ENCODE assay signal across 30 cellular contexts in genomic region chr10:127133672-127134500, GRCh38.
"Had no signal": no experiment of that assay in that cellular context is flagged by ENCODE, and none has a peak within 500 bp of the region (broad histone marks: within the 10 kb centered on the region; RNA-seq: fewer than 3 reads in every experiment).

No MANE protein-coding gene starts in this region.

- H3K9me3 Mint-ChIP-seq: activated CD4-positive, alpha-beta T cell treated with anti-CD3 and anti-CD28 coated beads, Interleukin-2, amount 10 ng/mL, durations not matched to agents 7 days and 5 days; activated T-helper 17 cell treated with anti-CD3 and anti-CD28 coated beads, Interleukin-2, amount 50 U/mL, for 72 hours; natural killer cell; neural progenitor cell; T-helper 2 cell treated with Interferon-gamma antibody and Interleukin-4, amounts not matched to agents 5 μg/mL and 100 μg/mL, for 36 hours had no signal

- H3K36me3 Mint-ChIP-seq: memory B cell, natural killer cell had no signal

- H3K4me1 ChIP-seq: breast epithelium, esophagus squamous epithelium, neural progenitor cell, testis, transverse colon had no signal

- H3K4me1 Mint-ChIP-seq: activated CD4-positive, alpha-beta memory T cell treated with anti-CD3 and anti-CD28 coated beads, Interleukin-2, amount 10 ng/mL, durations not matched to agents 7 days and 5 days; activated CD4-positive, alpha-beta T cell treated with anti-CD3 and anti-CD28 coated beads, Interleukin-2, amount 10 ng/mL, durations not matched to agents 7 days and 5 days; activated T-helper 17 cell treated with anti-CD3 and anti-CD28 coated beads, Interleukin-2, amount 50 U/mL, for 72 hours; memory B cell; natural killer cell; neural progenitor cell had no signal

- H2AFZ ChIP-seq: neural progenitor cell had no signal

- H3K4me2 ChIP-seq: neural progenitor cell had no signal

- H3K27ac Mint-ChIP-seq: activated CD4-positive, alpha-beta memory T cell treated with anti-CD3 and anti-CD28 coated beads, Interleukin-2, amount 10 ng/mL, durations not matched to agents 7 days and 5 days; activated CD4-positive, alpha-beta T cell treated with anti-CD3 and anti-CD28 coated beads, Interleukin-2, amount 10 ng/mL, durations not matched to agents 7 days and 5 days; activated T-helper 17 cell treated with anti-CD3 and anti-CD28 coated beads, Interleukin-2, amount 50 U/mL, for 72 hours; memory B cell; natural killer cell; neural progenitor cell; T-helper 2 cell treated with Interferon-gamma antibody and Interleukin-4, amounts not matched to agents 5 μg/mL and 100 μg/mL, for 36 hours had no signal

- H3K27me3 Mint-ChIP-seq: activated CD4-positive, alpha-beta memory T cell treated with anti-CD3 and anti-CD28 coated beads, Interleukin-2, amount 10 ng/mL, durations not matched to agents 7 days and 5 days; activated CD4-positive, alpha-beta T cell treated with anti-CD3 and anti-CD28 coated beads, Interleukin-2, amount 10 ng/mL, durations not matched to agents 7 days and 5 days; activated T-helper 17 cell treated with anti-CD3 and anti-CD28 coated beads, Interleukin-2, amount 50 U/mL, for 72 hours; memory B cell had no signal

- H3K27ac ChIP-seq: breast epithelium, epithelial cell of prostate, esophagus squamous epithelium, neural progenitor cell, testis, transverse colon had no signal

- H3K9ac ChIP-seq: neural progenitor cell had no signal

- H3K36me3 ChIP-seq: breast epithelium, neural progenitor cell, transverse colon had no signal

- H3K27me3 ChIP-seq: breast epithelium, esophagus squamous epithelium, neural progenitor cell, testis, transverse colon had no signal

- H3K4me3 ChIP-seq: breast epithelium, esophagus squamous epithelium, neural progenitor cell, testis, transverse colon had no signal

- H3K4me3 Mint-ChIP-seq: activated CD4-positive, alpha-beta memory T cell treated with anti-CD3 and anti-CD28 coated beads, Interleukin-2, amount 10 ng/mL, durations not matched to agents 7 days and 5 days; activated CD4-positive, alpha-beta T cell treated with anti-CD3 and anti-CD28 coated beads, Interleukin-2, amount 10 ng/mL, durations not matched to agents 7 days and 5 days; activated T-cell treated with anti-CD3 and anti-CD28 coated beads, Interleukin-2, amount 50 U/mL, for 4 hours; activated T-helper 17 cell treated with anti-CD3 and anti-CD28 coated beads, Interleukin-2, amount 50 U/mL, for 72 hours; memory B cell; natural killer cell; neural progenitor cell; T-helper 2 cell treated with Interferon-gamma antibody and Interleukin-4, amounts not matched to agents 5 μg/mL and 100 μg/mL, for 36 hours had no signal

- H3K9me3 ChIP-seq: breast epithelium, esophagus squamous epithelium, testis, transverse colon had no signal

- DNase-seq: activated CD4-positive, alpha-beta memory T cell treated with anti-CD3 and anti-CD28 coated beads, Interleukin-2, amount 10 ng/mL, durations not matched to agents 7 days and 5 days; activated CD4-positive, alpha-beta T cell treated with anti-CD3 and anti-CD28 coated beads for 1 hour; activated CD4-positive, alpha-beta T cell treated with anti-CD3 and anti-CD28 coated beads, Interleukin-2, amount 10 ng/mL, durations not matched to agents 7 days and 5 days; activated CD8-positive, alpha-beta memory T cell treated with anti-CD3 and anti-CD28 coated beads, Interleukin-2, amount 50 U/mL, for 48 hours; activated gamma-delta T cell treated with Interleukin-2 at 50 U/mL for 16 hours; activated naive CD4-positive, alpha-beta T cell treated with anti-CD3 and anti-CD28 coated beads, Interleukin-2, amount 50 U/mL, for 16 hours; activated T-cell treated with anti-CD3 and anti-CD28 coated beads, Interleukin-2, amount 50 U/mL, for 4 hours; amniotic stem cell; central memory CD4-positive, alpha-beta T cell; dermis blood vessel endothelial cell; effector CD4-positive, alpha-beta T cell; esophagus squamous epithelium; foreskin melanocyte; islet precursor cell; natural killer cell; occipital lobe; posterior cingulate gyrus; right cardiac atrium; stimulated activated CD4-positive, alpha-beta T cell treated with anti-CD3 and anti-CD28 coated beads, Interleukin-12 subunit alpha, Interleukin-12 subunit beta, amount 100 ng/mL, for 4 hours; stimulated activated CD4-positive, alpha-beta T cell treated with anti-CD3 and anti-CD28 coated beads, Interleukin-4, amount 100 ng/mL, for 1 hour; stimulated activated naive CD8-positive, alpha-beta T cell treated with anti-CD3 and anti-CD28 coated beads, Interleukin-15, Interleukin-2, amounts not matched to agents 100 U/mL and 50 U/mL, for 24 hours; T-helper 1 cell; testis; transverse colon had no signal
